In genomic region chr4:172042714-172043114, GRCh38 we compare ENCODE assay signal across 11 cellular contexts.
DNase-seq lines count a peak whose midpoint lies in the region; ATAC-seq and TF ChIP-seq lines count a peak whose summit lies in the region.
"Had no signal": no experiment of that assay in that cellular context is flagged by ENCODE, and none has a peak within 500 bp of the region (broad histone marks: within the 10 kb centered on the region; RNA-seq: fewer than 3 reads in every experiment).

No MANE protein-coding gene starts in this region.

- TF ChIP-seq CTCF in GM12865 (IDR thresholded peaks at IDR 0.05; ENCODE audit: insufficient read depth, low read depth, low read length, missing control alignments): no peak

- H3K9me3 Mint-ChIP-seq in activated T-cell treated with anti-CD3 and anti-CD28 coated beads, Interleukin-2, amount 50 U/mL, for 72 hours: peaks cover 3 to 6% of the 10 kb centered on the region in 2 donors

- no peaks in the 10 kb centered on the region for H3K36me3 Mint-ChIP-seq in activated T-cell treated with anti-CD3 and anti-CD28 coated beads, Interleukin-2, amount 50 U/mL, for 72 hours (ENCODE audit: insufficient read depth in 2 of 2)

- no peak overlapping the region for H3K27ac Mint-ChIP-seq in activated T-cell treated with anti-CD3 and anti-CD28 coated beads, Interleukin-2, amount 50 U/mL, for 72 hours

- H3K27me3 Mint-ChIP-seq in activated T-cell treated with anti-CD3 and anti-CD28 coated beads, Interleukin-2, amount 50 U/mL, for 72 hours (ENCODE audit: low read depth): no peaks in the 10 kb centered on the region

- H3K4me3 Mint-ChIP-seq in activated T-cell treated with anti-CD3 and anti-CD28 coated beads, Interleukin-2, amount 50 U/mL, for 72 hours: no peak overlapping the region

- H3K4me1 Mint-ChIP-seq in activated T-cell treated with anti-CD3 and anti-CD28 coated beads, Interleukin-2, amount 50 U/mL, for 72 hours (ENCODE audit: low read depth): no peaks in the 10 kb centered on the region

- no peak for ATAC-seq in activated T-cell treated with anti-CD3 and anti-CD28 coated beads, Interleukin-2, amount 50 U/mL, for 72 hours (replicated peaks in 1 of 2)

- H3K4me3 ChIP-seq in GM12865 (ENCODE audit: low read depth, low read length): no peak overlapping the region
- H3K4me3 ChIP-seq: colonic mucosa, prostate gland had no signal

- peak; percentile 4 for DNase-seq in GM12865 (ENCODE audit: low read depth)
- peak; percentile 52 for DNase-seq in LoVo (ENCODE audit: low spot score)
- DNase-seq in RPMI7951 (ENCODE audit: low read depth): peak; percentile 0
- DNase-seq in iris pigment epithelial cell (ENCODE audit: low read depth): peak; percentile 3
- DNase-seq in activated T-cell treated with anti-CD3 and anti-CD28 coated beads, Interleukin-2, amount 50 U/mL, for 72 hours: no peak
- DNase-seq in D341Med (ENCODE audit: low spot score): no peak
- no peak for DNase-seq in hippocampal formation (lab: John Stamatoyannopoulos, UW)
- DNase-seq: colonic mucosa, glutamatergic neuron, NCI-H226 had no signal

Comparison
In these comparisons a context has a peak if more than half of its experiments do, and no peak if none do; other contexts are left out.
1. DNase-seq: peak in GM12865 (single experiment), LoVo (single experiment), RPMI7951 (single experiment) and iris pigment epithelial cell (single experiment); none in activated T-cell treated with anti-CD3 and anti-CD28 coated beads, Interleukin-2, amount 50 U/mL, for 72 hours (0 of 2), D341Med (single experiment) and hippocampal formation (0 of 2).